8 cellular contexts compared by ENCODE assay signal in the genomic region with DNA sequence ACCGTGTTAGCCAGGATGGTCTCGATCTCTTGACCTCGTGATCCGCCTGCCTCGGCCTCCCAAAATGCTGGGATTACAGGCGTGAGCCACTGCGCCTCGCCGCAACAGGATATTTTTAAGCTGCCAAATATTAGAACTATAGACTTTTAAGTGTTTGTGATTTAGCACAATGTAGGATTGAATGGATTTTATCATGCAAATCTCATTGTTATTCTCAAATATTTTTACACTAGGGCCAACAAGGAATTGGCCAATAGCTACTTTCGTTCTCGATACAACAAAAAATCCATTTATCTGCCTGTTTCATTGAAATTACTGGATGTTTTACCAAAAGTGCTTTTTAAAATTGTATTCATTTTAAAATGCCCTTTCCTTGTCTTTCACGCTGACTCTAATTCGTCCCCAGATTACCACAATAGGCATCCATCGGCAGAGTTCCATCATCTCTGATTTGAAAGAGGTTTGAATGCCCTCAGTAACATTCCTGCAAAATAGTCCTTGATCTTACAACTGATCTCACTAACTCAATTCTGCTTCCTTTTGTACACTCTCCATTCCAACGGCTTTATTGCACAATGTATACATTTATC.
"Had no signal": no experiment of that assay in that cellular context is flagged by ENCODE, and none has a peak within 500 bp of the region (broad histone marks: within the 10 kb centered on the region; RNA-seq: fewer than 3 reads in every experiment).

No MANE protein-coding gene starts in this region.

- H3K4me3 ChIP-seq: GM12878 had no signal

- FAIRE-seq: G401.6, GM12878, GM12891, GM12892, GM18507, GM19239 had no signal

- DNase-seq: GDM1, GF-D8 had no signal

- ATAC-seq: GM12878 had no signal
